13 cellular contexts compared by ENCODE assay signal in genomic region chr1:229059671-229060079, GRCh38.
A peak's percentile ranks its signal among the peaks of the same experiment; 100 is the strongest.
DNase-seq lines count a peak whose midpoint lies in the region; ATAC-seq and TF ChIP-seq lines count a peak whose summit lies in the region.
"Had no signal": no experiment of that assay in that cellular context is flagged by ENCODE, and none has a peak within 500 bp of the region (broad histone marks: within the 10 kb centered on the region; RNA-seq: fewer than 3 reads in every experiment).

No MANE protein-coding gene starts in this region.

- TF ChIP-seq CTCF in AG10803 (conservative IDR thresholded peaks at IDR 0.05; ENCODE audit: low read length) (no peak), VCaP (conservative IDR thresholded peaks at IDR 0.05) (no peak), heart left ventricle (IDR thresholded peaks at IDR 0.05) (no peak), prostate gland (IDR thresholded peaks at IDR 0.05) (no peak), lower leg skin (IDR thresholded peaks at IDR 0.05) (no peak)

- H3K27me3 ChIP-seq in heart left ventricle, result peaks cover 0 to 2% (median 0%) of the 10 kb centered on the region in 9 donors
- no peaks in the 10 kb centered on the region for H3K27me3 ChIP-seq in prostate gland (replicated peaks; ENCODE audit: insufficient read depth)

- peaks cover 0 to 47% (median 23%) of the 10 kb centered on the region in 12 donors for H3K4me1 ChIP-seq in heart left ventricle
- peaks cover 23% of the 10 kb centered on the region for H3K4me1 ChIP-seq in prostate gland (replicated peaks)

- H3K36me3 ChIP-seq in heart left ventricle, result no peaks in the 10 kb centered on the region
- H3K36me3 ChIP-seq in prostate gland, result no peaks in the 10 kb centered on the region
- H3K36me3 ChIP-seq: BLaER1 treated with 17β-estradiol and CSF1 and Interleukin-3, amounts not matched to agents 10 nM and 100 nM had no signal

- DNase-seq in AG10803 (ENCODE audit: low read depth) (peak; percentile 9), heart left ventricle (peak in 4 of 5 donors; percentile 42 to 59 (median 56)), prostate gland (ENCODE audit: low spot score) (no peak), DMS53 treated with DMSO at 0.1 percent for 48 hours (lab: John Stamatoyannopoulos, UW; ENCODE audit: unreplicated experiment) (no peak), lower leg skin (ENCODE audit: low spot score in 2 of 2) (no peak), glomerular visceral epithelial cell (ENCODE audit: extremely low spot score) (no peak)
- DNase-seq: activated T-cell treated with anti-CD3 and anti-CD28 coated beads, Interleukin-2, amount 50 U/mL, for 48 hours; natural killer cell; NCI-H2171 had no signal

- ATAC-seq in heart left ventricle (peak; percentile 76 to 90 (median 83)), GM19397 (IDR thresholded peaks at IDR 0.05; ENCODE audit: unreplicated experiment) (no peak)
- ATAC-seq: HCT116, natural killer cell had no signal

- H3K9me3 ChIP-seq in heart left ventricle (no peaks in the 10 kb centered on the region), prostate gland (no peaks in the 10 kb centered on the region)
- H3K9me3 ChIP-seq: BLaER1 treated with 17β-estradiol and CSF1 and Interleukin-3, amounts not matched to agents 10 nM and 100 nM had no signal

- WGBS in heart left ventricle, 4 donors, result 7 to 33% (median 27%) methylated on average over 9 of the region's 9 CpGs
- WGBS in prostate gland, result 14% methylated on average over 9 of the region's 9 CpGs
- 10 to 12% methylated on average over 9 of the region's 9 CpGs for WGBS in lower leg skin, 2 donors

- TF ChIP-seq POLR2A in heart left ventricle (IDR thresholded peaks at IDR 0.05), result no peak
- TF ChIP-seq POLR2A in prostate gland (IDR thresholded peaks at IDR 0.05), result no peak
- TF ChIP-seq POLR2A in lower leg skin (IDR thresholded peaks at IDR 0.05), result no peak

- H3K27ac ChIP-seq in VCaP, result peak overlapping the region; percentile 98
- H3K27ac ChIP-seq in heart left ventricle, result peak overlapping the region in 3 of 12 donors; percentile 25 to 43 (median 39)
- H3K27ac ChIP-seq in prostate gland, result peak overlapping the region; percentile 61 to 77
- H3K27ac ChIP-seq: BLaER1 treated with 17β-estradiol and CSF1 and Interleukin-3, amounts not matched to agents 10 nM and 100 nM had no signal

- H3K4me3 ChIP-seq in AG10803 (ENCODE audit: low read length), result no peak overlapping the region
- H3K4me3 ChIP-seq in heart left ventricle, result no peak overlapping the region
- no peak overlapping the region for H3K4me3 ChIP-seq in prostate gland
- H3K4me3 ChIP-seq in lower leg skin (ENCODE audit: low read depth, poor library complexity, severe bottlenecking), result no peak overlapping the region
- H3K4me3 ChIP-seq: BLaER1 treated with 17β-estradiol and CSF1 and Interleukin-3, amounts not matched to agents 10 nM and 100 nM had no signal

- intact Hi-C loops in heart left ventricle (cut with DNase I), result loop anchor here in 1 of 10 donors (5.0 kb wide), 1 partner anchor 122 kb away; no protein-coding TSS in a partner anchor
- intact Hi-C loops in prostate gland (cut with DNase I), result no loop called here
- intact Hi-C loops in lower leg skin (cut with DNase I; ENCODE audit: low total_unique reads), result no loop called here

Comparison
In these comparisons a context has a peak if more than half of its experiments do, and no peak if none do; other contexts are left out.
1. DNase-seq: peak in AG10803 (single experiment) and heart left ventricle (4 of 5); none in prostate gland (single experiment), DMS53 treated with DMSO at 0.1 percent for 48 hours (single experiment), lower leg skin (0 of 2) and glomerular visceral epithelial cell (single experiment).